In genomic region chr22:23226497-23226850, GRCh38 we compare ENCODE assay signal across 11 cellular contexts. TPM values are rescaled to one million over a fixed set of nuclear protein-coding genes. Genes with fewer than 3 reads are reported as not detected.
DNase-seq lines count a peak whose midpoint lies in the region; ATAC-seq, FAIRE-seq and TF ChIP-seq lines count a peak whose summit lies in the region.
"Had no signal": no experiment of that assay in that cellular context is flagged by ENCODE, and none has a peak within 500 bp of the region (broad histone marks: within the 10 kb centered on the region; RNA-seq: fewer than 3 reads in every experiment).

No MANE protein-coding gene starts in this region.

- no peak for DNase-seq in CD4-positive, alpha-beta memory T cell
- DNase-seq in PC-9, result no peak
- no peak for DNase-seq in H1 (ENCODE audit: low read depth in 1 of 2, low spot score in 2 of 2)
- no peak for DNase-seq in natural killer cell
- no peak for DNase-seq in GM12891 (ENCODE audit: insufficient read length, low spot score)
- DNase-seq in GM20000 (ENCODE audit: low spot score), result no peak
- no peak for DNase-seq in OCI-M2 (lab: John Stamatoyannopoulos, UW; ENCODE audit: unreplicated experiment)
- DNase-seq: MM.1S; SHP77; stimulated activated naive CD4-positive, alpha-beta T cell treated with Interleukin-2 at 50 U/mL for 16 hours had no signal

- no peak overlapping the region for H3K56ac ChIP-seq in H1 (replicated peaks; ENCODE audit: insufficient read length, low read depth, low read length)

- POLR2A ChIA-PET in CD4-positive, alpha-beta memory T cell (lab: Charles Lee; ENCODE audit: partially characterized antibody), result interaction anchor here (1.0 to 5.6 kb wide), 9 partner anchors 9 to 55 kb away, joined by 3 to 31 read pairs (median 9); partner anchors contain the start of gene BCR
- POLR2A ChIA-PET in PC-9 (lab: Charles Lee; ENCODE audit: unreplicated experiment) (no interaction called here), H1 (lab: Charles Lee; ENCODE audit: partially characterized antibody) (interaction anchor here (1.0 to 4.1 kb wide), 4 partner anchors 10 to 45 kb away, joined by 3 to 17 read pairs (median 6); partner anchors contain the start of gene BCR)

- H2BK12ac ChIP-seq in H1 (ENCODE audit: low read depth, low read length), result no peak overlapping the region

- H3K79me1 ChIP-seq in H1 (ENCODE audit: low read depth, low read length), result peaks cover 23% of the 10 kb centered on the region

- H3K36me3 Mint-ChIP-seq in CD4-positive, alpha-beta memory T cell, result peaks cover 27 to 35% of the 10 kb centered on the region in 2 donors
- H3K36me3 Mint-ChIP-seq in natural killer cell, result peaks cover 17% of the 10 kb centered on the region

- TF ChIP-seq POLR2A in H1 (IDR thresholded peaks at IDR 0.05; ENCODE audit: control extremely low read depth in 1 of 2, low read depth in 2 of 2, low read length in 2 of 2) (no peak), GM12891 (IDR thresholded peaks at IDR 0.05; ENCODE audit: low read depth, low read length) (no peak)

- H3K18ac ChIP-seq in H1 (ENCODE audit: extremely low read depth, low read length), result peak overlapping the region; percentile 20; the same call in 1 of the 2 replicates

- H3K9me2 ChIP-seq in PC-9 (ENCODE audit: insufficient read depth), result no peaks in the 10 kb centered on the region

- no peak for TF ChIP-seq RAD21 in H1 (IDR thresholded peaks at IDR 0.05 in 1 of 2, conservative IDR thresholded peaks at IDR 0.05 in 1 of 2; ENCODE audit: low read depth in 2 of 2, low read length in 2 of 2)

- peaks cover 41 to 97% (median 76%) of the 10 kb centered on the region in 4 donors for H3K4me1 Mint-ChIP-seq in CD4-positive, alpha-beta memory T cell
- peaks cover 75 to 79% of the 10 kb centered on the region in 2 donors for H3K4me1 Mint-ChIP-seq in natural killer cell

- H3K9me3 Mint-ChIP-seq in CD4-positive, alpha-beta memory T cell, result peaks cover 0 to 28% (median 19%) of the 10 kb centered on the region in 8 donors
- peaks cover 5 to 6% of the 10 kb centered on the region in 2 donors for H3K9me3 Mint-ChIP-seq in natural killer cell

- no peak overlapping the region for H3K4ac ChIP-seq in H1 (replicated peaks; ENCODE audit: insufficient read length, low read depth, low read length)

- FAIRE-seq in H1 (lab: Jason Lieb, UNC), result no peak
- no peak for FAIRE-seq in GM12891 (lab: Jason Lieb, UNC)

- no peak for TF ChIP-seq EP300 in H1 (IDR thresholded peaks at IDR 0.05; ENCODE audit: borderline replicate concordance in 1 of 2, low read depth in 2 of 2, low read length in 2 of 2)

- H2AFZ ChIP-seq in PC-9 (no peak overlapping the region), H1 (ENCODE audit: low read length) (no peak overlapping the region)

- H2BK120ac ChIP-seq in H1 (replicated peaks; ENCODE audit: low read depth, low read length), result no peak overlapping the region

- CTCF ChIA-PET in CD4-positive, alpha-beta memory T cell (lab: Charles Lee; ENCODE audit: partially characterized antibody), result interaction anchor here (1.0 to 2.2 kb wide), 7 partner anchors 8 to 64 kb away, joined by 3 to 7 read pairs (median 4); no protein-coding TSS in a partner anchor
- CTCF ChIA-PET in PC-9 (lab: Charles Lee), result interaction anchor here (1.7 kb wide), 1 partner anchor 55 kb away, joined by 5 read pairs; no protein-coding TSS in a partner anchor
- CTCF ChIA-PET in H1 (lab: Charles Lee; ENCODE audit: partially characterized antibody), result interaction anchor here (0.7 to 2.5 kb wide), 9 partner anchors 11 to 56 kb away, joined by 3 to 15 read pairs (median 5); partner anchors contain the start of gene BCR

- ATAC-seq in natural killer cell, result no peak
- ATAC-seq in GM18909 (IDR thresholded peaks at IDR 0.05; ENCODE audit: poor library complexity, unreplicated experiment), result no peak

- peak overlapping the region; percentile 51 to 87 (median 74) for H3K4me3 Mint-ChIP-seq in CD4-positive, alpha-beta memory T cell
- peak overlapping the region; percentile 87 for H3K4me3 Mint-ChIP-seq in natural killer cell

- H3K23me2 ChIP-seq in H1 (ENCODE audit: low read depth, low read length), result peaks cover 3% of the 10 kb centered on the region; the same call in 1 of the 2 replicates

- no peaks in the 10 kb centered on the region for H3K36me3 ChIP-seq in CD4-positive, alpha-beta memory T cell (ENCODE audit: insufficient read depth, low read length)
- H3K36me3 ChIP-seq in PC-9 (ENCODE audit: low read depth), result no peaks in the 10 kb centered on the region
- no peaks in the 10 kb centered on the region for H3K36me3 ChIP-seq in H1 (ENCODE audit: control insufficient read depth in 2 of 4, insufficient read depth in 4 of 4, low read length in 3 of 4)

- peaks cover 86% of the 10 kb centered on the region for H3K4me1 ChIP-seq in CD4-positive, alpha-beta memory T cell (ENCODE audit: insufficient read depth, low read length)
- H3K4me1 ChIP-seq in PC-9 (replicated peaks; ENCODE audit: insufficient read depth) (peaks cover 55% of the 10 kb centered on the region), H1 (replicated peaks in 1 of 4; ENCODE audit: control insufficient read depth in 3 of 4, insufficient read depth in 4 of 4, low read length in 3 of 4) (peaks cover 18 to 43% (median 25%) of the 10 kb centered on the region in 4 experiments)

- no peak overlapping the region for H4K5ac ChIP-seq in H1 (ENCODE audit: insufficient read length, low read depth, low read length)

- H3K4me3 ChIP-seq in CD4-positive, alpha-beta memory T cell (ENCODE audit: low read length in 2 of 2), result no peak overlapping the region
- peak overlapping the region; percentile 39; the same call in 1 of the 2 replicates for H3K4me3 ChIP-seq in PC-9
- no peak overlapping the region for H3K4me3 ChIP-seq in H1 (ENCODE audit: extremely low read depth in 1 of 4, insufficient read depth in 2 of 4, low read depth in 3 of 4, low read length in 4 of 4)

- H4K20me1 ChIP-seq in PC-9 (ENCODE audit: insufficient read depth) (no peaks in the 10 kb centered on the region), H1 (replicated peaks in 1 of 2; ENCODE audit: control insufficient read depth in 1 of 2, insufficient read depth in 2 of 2, low read length in 2 of 2) (peaks cover 19 to 20% of the 10 kb centered on the region in 2 experiments)

- H3K79me2 ChIP-seq in PC-9 (ENCODE audit: low read depth), result peaks cover 87% of the 10 kb centered on the region
- H3K79me2 ChIP-seq in H1 (ENCODE audit: control insufficient read depth in 1 of 2, insufficient read depth in 2 of 2, low read length in 2 of 2), result peaks cover 7 to 90% of the 10 kb centered on the region in 2 experiments

- H2AK5ac ChIP-seq in H1 (ENCODE audit: low read depth, low read length), result no peak overlapping the region

- peaks cover 35% of the 10 kb centered on the region for H3F3A ChIP-seq in PC-9 (ENCODE audit: insufficient read depth, low read depth)

- H3K23ac ChIP-seq in H1 (ENCODE audit: insufficient read length), result no peak overlapping the region

- no peak overlapping the region for H2BK5ac ChIP-seq in H1 (ENCODE audit: low read depth, low read length)

- no peaks in the 10 kb centered on the region for H3K27me3 Mint-ChIP-seq in CD4-positive, alpha-beta memory T cell
- H3K27me3 Mint-ChIP-seq in natural killer cell (ENCODE audit: low read depth in 2 of 2), result no peaks in the 10 kb centered on the region

- H2BK15ac ChIP-seq in H1 (ENCODE audit: low read length), result no peak overlapping the region

- no peak overlapping the region for H2BK20ac ChIP-seq in H1 (ENCODE audit: low read length)

- no peak overlapping the region for H4K8ac ChIP-seq in H1 (ENCODE audit: extremely low read depth, insufficient read depth, low read length)

- intact Hi-C loops in CD4-positive, alpha-beta memory T cell (cut with micrococcal nuclease), result no loop called here
- intact Hi-C loops in PC-9 (cut with micrococcal nuclease; ENCODE audit: unreplicated experiment), result no loop called here
- intact Hi-C loops in natural killer cell (cut with micrococcal nuclease), result no loop called here

- no peak for TF ChIP-seq CTCF in PC-9 (conservative IDR thresholded peaks at IDR 0.05)
- no peak for TF ChIP-seq CTCF in H1 (IDR thresholded peaks at IDR 0.05; ENCODE audit: control extremely low read depth in 1 of 3, insufficient read depth in 1 of 3, low read depth in 1 of 3, low read length in 3 of 3)
- TF ChIP-seq CTCF in natural killer cell (IDR thresholded peaks at IDR 0.05), result no peak
- TF ChIP-seq CTCF in GM20000 (IDR thresholded peaks at IDR 0.05; ENCODE audit: extremely low read depth, missing control alignments), result no peak

- H3K9ac ChIP-seq in H1 (replicated peaks in 1 of 4; ENCODE audit: extremely low read depth in 1 of 4, low read depth in 3 of 4, low read length in 3 of 4), result no peak overlapping the region

- BruUV-seq in PC-9 (replicated peaks; lab: Mats Ljungman, UMichigan), result TSS peak; percentile 39

- H4K91ac ChIP-seq in H1 (replicated peaks; ENCODE audit: insufficient read length, low read length), result no peak overlapping the region

- peak overlapping the region; percentile 43 for H3K27ac ChIP-seq in CD4-positive, alpha-beta memory T cell (ENCODE audit: low read depth, low read length)
- H3K27ac ChIP-seq in PC-9, result peak overlapping the region; percentile 86
- H3K27ac ChIP-seq in H1 (ENCODE audit: low read depth, low read length), result no peak overlapping the region

- peaks cover 0 to 8% of the 10 kb centered on the region in 2 donors for H3K9me3 ChIP-seq in CD4-positive, alpha-beta memory T cell (ENCODE audit: control insufficient read depth in 1 of 2, low read length in 2 of 2)
- H3K9me3 ChIP-seq in PC-9 (ENCODE audit: insufficient read depth, low read depth) (peaks cover 8% of the 10 kb centered on the region; the same call in 1 of the 2 replicates), H1 (ENCODE audit: insufficient read depth in 2 of 2, low read depth in 1 of 2, low read length in 1 of 2) (peaks cover 0 to 12% of the 10 kb centered on the region in 2 experiments; a peak in 1 of 4 replicates)

- no peak overlapping the region for H3K14ac ChIP-seq in H1 (ENCODE audit: insufficient read length)

- no peaks in the 10 kb centered on the region for H3K27me3 ChIP-seq in CD4-positive, alpha-beta memory T cell (ENCODE audit: insufficient read depth, low read length)
- H3K27me3 ChIP-seq in PC-9 (ENCODE audit: insufficient read depth, low read depth) (no peaks in the 10 kb centered on the region), H1 (replicated peaks in 1 of 4; ENCODE audit: control insufficient read depth in 3 of 4, extremely low read depth in 1 of 4, insufficient read depth in 3 of 4, low read length in 3 of 4) (no peaks in the 10 kb centered on the region)

- peak overlapping the region; percentile 78 to 97 (median 91) for H3K27ac Mint-ChIP-seq in CD4-positive, alpha-beta memory T cell
- peak overlapping the region; percentile 85 to 96 for H3K27ac Mint-ChIP-seq in natural killer cell

- H3K4me2 ChIP-seq in PC-9, result peak overlapping the region; percentile 74
- H3K4me2 ChIP-seq in H1 (ENCODE audit: insufficient read depth in 1 of 2, low read depth in 2 of 2, low read length in 2 of 2), result no peak overlapping the region; a peak in 1 of 4 replicates

RNA-seq across cellular contexts. Expression of gene BCR, which starts 46.2 kb away (rescaled TPM):
- 10 to 100 TPM; 75.3 to 75.6 TPM for total RNA-seq in CD4-positive, alpha-beta memory T cell
- polyA plus RNA-seq in CD4-positive, alpha-beta memory T cell, result 10 to 100 TPM in 1 of 2 donors, 1 to 10 TPM in 1; 3.3 to 27.0 TPM
- 47.8 and 54.9 TPM in 2 replicates for total RNA-seq in PC-9 (2021)
- total RNA-seq in H1 (2021; fragmentation: NEBNext Ultra II Directional; extraction: Animal tissue kit (Norgen Biotek cat#: 25700)), result 122 and 130 TPM in 2 replicates
- 66.7 and 110 TPM in 2 replicates for polyA plus RNA-seq in H1 (2011; rRNA removed)
- 101 TPM for polyA plus RNA-seq in H1 (2011; cell fraction: cytosol; rRNA removed)
- 162 TPM for polyA plus RNA-seq in H1 (2011; cell fraction: nucleus; rRNA removed)
- polyA plus RNA-seq in H1 (2012, experiment 1 of 2), result 76.6 to 172 TPM (median 129 TPM) in 4 replicates
- 53.7 TPM for polyA plus RNA-seq in H1 (2012, experiment 2 of 2)
- 37.8 TPM for polyA plus RNA-seq in H1 (2013, experiment 1 of 2)
- 37.4 TPM for polyA plus RNA-seq in H1 (2013, experiment 2 of 2)
- 150 and 166 TPM in 2 replicates for polyA minus RNA-seq in H1 (2011; rRNA and poly(A)+ RNA removed)
- 183 TPM for polyA minus RNA-seq in H1 (2011; cell fraction: cytosol; rRNA and poly(A)+ RNA removed)
- 71.0 TPM for polyA minus RNA-seq in H1 (2011; cell fraction: nucleus; rRNA and poly(A)+ RNA removed)
- total RNA-seq in natural killer cell, result 100 to 1,000 TPM; 166 to 186 (median 167) TPM
- 12.5 TPM for polyA plus RNA-seq in GM12891 (2012; ENCODE audit: low read depth, missing spikeins)
